20 cellular contexts compared by ENCODE assay signal in the genomic region with DNA sequence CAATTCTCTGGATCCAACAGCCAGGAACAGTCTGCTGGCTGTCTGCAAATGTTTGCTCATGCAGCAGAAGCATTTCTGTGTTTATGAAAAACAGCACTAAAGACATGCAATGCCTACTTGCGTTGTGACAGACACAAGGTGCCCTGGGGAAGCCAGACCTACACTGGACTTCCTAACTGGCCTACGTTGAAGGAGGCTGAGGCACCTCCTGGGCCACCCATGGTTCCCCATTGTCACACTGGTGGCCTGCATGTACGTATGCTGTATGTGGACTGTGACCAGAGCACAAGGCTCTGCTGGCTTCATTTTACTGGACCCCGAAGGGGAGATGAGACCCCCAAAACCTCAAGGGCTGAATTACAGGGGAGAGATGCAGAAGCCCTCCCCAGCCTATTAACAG. TPM values are rescaled to one million over a fixed set of nuclear protein-coding genes. Genes with fewer than 3 reads are reported as not detected.
DNase-seq lines count a peak whose midpoint lies in the region; ATAC-seq, FAIRE-seq and TF ChIP-seq lines count a peak whose summit lies in the region.
"Had no signal": no experiment of that assay in that cellular context is flagged by ENCODE, and none has a peak within 500 bp of the region (broad histone marks: within the 10 kb centered on the region; RNA-seq: fewer than 3 reads in every experiment).

No MANE protein-coding gene starts in this region.

- no peak overlapping the region for H2AFZ ChIP-seq in H1 (ENCODE audit: low read length)

- H2BK20ac ChIP-seq in H1 (ENCODE audit: low read length) = no peak overlapping the region

- CTCF ChIA-PET in H1 (lab: Charles Lee; ENCODE audit: partially characterized antibody) = interaction anchor here (0.6 to 0.7 kb wide), 2 partner anchors 10 to 34 kb away, joined by 3 read pairs; no protein-coding TSS in a partner anchor

- TF ChIP-seq POLR2A in H1 (IDR thresholded peaks at IDR 0.05; ENCODE audit: control extremely low read depth in 1 of 2, low read depth in 2 of 2, low read length in 2 of 2) = no peak

- H3K4me2 ChIP-seq in H1 (ENCODE audit: insufficient read depth in 1 of 2, low read depth in 2 of 2, low read length in 2 of 2) = no peak overlapping the region

- POLR2A ChIA-PET in H1 (lab: Charles Lee; ENCODE audit: partially characterized antibody) = interaction anchor here (1.7 kb wide), 1 partner anchor 14 kb away, joined by 5 read pairs; no protein-coding TSS in a partner anchor

- H3K36me3 ChIP-seq in HUES6 (ENCODE audit: control insufficient read depth, insufficient read depth, low read length) = peaks cover 95% of the 10 kb centered on the region
- peaks cover 50 to 94% (median 81%) of the 10 kb centered on the region in 4 experiments for H3K36me3 ChIP-seq in H1 (ENCODE audit: control insufficient read depth in 2 of 4, insufficient read depth in 4 of 4, low read length in 3 of 4)
- H3K36me3 ChIP-seq in neutrophil = peaks cover 95% of the 10 kb centered on the region

- H3K79me2 ChIP-seq in H1 (ENCODE audit: control insufficient read depth in 1 of 2, insufficient read depth in 2 of 2, low read length in 2 of 2) = no peaks in the 10 kb centered on the region

- no peak for FAIRE-seq in H1 (lab: Jason Lieb, UNC)
- FAIRE-seq: G401.6 had no signal

- TF ChIP-seq EP300 in H1 (IDR thresholded peaks at IDR 0.05; ENCODE audit: borderline replicate concordance in 1 of 2, low read depth in 2 of 2, low read length in 2 of 2) = no peak

- no peak for ATAC-seq in HG03457 (IDR thresholded peaks at IDR 0.05; ENCODE audit: unreplicated experiment)
- no peak for ATAC-seq in GM19351 (IDR thresholded peaks at IDR 0.05; ENCODE audit: unreplicated experiment)
- ATAC-seq: HCT116 had no signal

- peak overlapping the region; percentile 4 for H3K56ac ChIP-seq in H1 (replicated peaks; ENCODE audit: insufficient read length, low read depth, low read length)

- peaks cover 3 to 11% of the 10 kb centered on the region in 2 experiments for H4K20me1 ChIP-seq in H1 (replicated peaks in 1 of 2; ENCODE audit: control insufficient read depth in 1 of 2, insufficient read depth in 2 of 2, low read length in 2 of 2)

- no peak overlapping the region for H3K23ac ChIP-seq in H1 (ENCODE audit: insufficient read length)

- 0 out of 2 replicates have a peak overlapping the region, but pooled peaks have one; percentile 33 for H2BK12ac ChIP-seq in H1 (ENCODE audit: low read depth, low read length)

- no peak overlapping the region for H3K4ac ChIP-seq in H1 (replicated peaks; ENCODE audit: insufficient read length, low read depth, low read length)

- DNase-seq in H1 (ENCODE audit: low read depth in 1 of 2, low spot score in 2 of 2) (no peak), retina (no peak)
- DNase-seq in stimulated activated naive CD4-positive, alpha-beta T cell (lab: John Stamatoyannopoulos, UW) = no peak
- DNase-seq: ACHN; C1 segment of cervical spinal cord; KG1; NCI-H1417; NCI-H187; NCI-H2107; NCI-H510A; NCI-H748 treated with DMSO at 0.1 percent for 48 hours; NK-92 treated with Interleukin-12 subunit alpha and Interleukin-12 subunit beta, amount 100 ng/mL, for 24 hours; Peyer's patch had no signal

- H3K9me3 ChIP-seq in HUES6 (ENCODE audit: control insufficient read depth, insufficient read depth, low read depth, low read length) = no peaks in the 10 kb centered on the region
- H3K9me3 ChIP-seq in H1 (ENCODE audit: insufficient read depth in 2 of 2, low read depth in 1 of 2, low read length in 1 of 2) = no peaks in the 10 kb centered on the region
- no peaks in the 10 kb centered on the region for H3K9me3 ChIP-seq in neutrophil
- H3K9me3 ChIP-seq: Peyer's patch had no signal

- WGBS in H1 (ENCODE audit: extremely low coverage in 1 of 2, insufficient coverage in 1 of 2, insufficient read length in 1 of 2, insufficient replicate concordance in 2 of 2, low coverage in 1 of 2, low lambda C conversion rate in 2 of 2, missing lambda C conversion rate in 1 of 2), 2 experiments = 93% methylated on average over 4 of the region's 4 CpGs; no CpG with 5 or more reads in 1 of the 2 experiments

- H2BK120ac ChIP-seq in H1 (replicated peaks; ENCODE audit: low read depth, low read length) = no peak overlapping the region

- H3K9ac ChIP-seq in HUES6 (ENCODE audit: low read length) = no peak overlapping the region
- no peak overlapping the region for H3K9ac ChIP-seq in H1 (replicated peaks in 1 of 4; ENCODE audit: extremely low read depth in 1 of 4, low read depth in 3 of 4, low read length in 3 of 4)

- H3K27ac ChIP-seq in HUES6 (ENCODE audit: low read depth, low read length) = peak overlapping the region; percentile 46; the same call in 1 of the 2 replicates
- no peak overlapping the region for H3K27ac ChIP-seq in H1 (ENCODE audit: low read depth, low read length)
- H3K27ac ChIP-seq in neutrophil = peak overlapping the region; percentile 92
- H3K27ac ChIP-seq: Peyer's patch, SK-N-MC had no signal

- H2BK15ac ChIP-seq in H1 (ENCODE audit: low read length) = no peak overlapping the region

- no peak for TF ChIP-seq RAD21 in H1 (IDR thresholded peaks at IDR 0.05 in 1 of 2, conservative IDR thresholded peaks at IDR 0.05 in 1 of 2; ENCODE audit: low read depth in 2 of 2, low read length in 2 of 2)

- H3K27me3 ChIP-seq in HUES6 (ENCODE audit: control insufficient read depth, insufficient read depth, low read length) (no peaks in the 10 kb centered on the region), H1 (replicated peaks in 1 of 4; ENCODE audit: control insufficient read depth in 3 of 4, extremely low read depth in 1 of 4, insufficient read depth in 3 of 4, low read length in 3 of 4) (no peaks in the 10 kb centered on the region), neutrophil (no peaks in the 10 kb centered on the region)
- H3K27me3 ChIP-seq: Peyer's patch had no signal

- H3K14ac ChIP-seq in H1 (ENCODE audit: insufficient read length) = no peak overlapping the region

- H3K79me1 ChIP-seq in H1 (ENCODE audit: low read depth, low read length) = peaks cover 2% of the 10 kb centered on the region; the same call in 1 of the 2 replicates

- H2BK5ac ChIP-seq in H1 (ENCODE audit: low read depth, low read length) = peak overlapping the region; percentile 41

- peak overlapping the region; percentile 37 for H4K91ac ChIP-seq in H1 (replicated peaks; ENCODE audit: insufficient read length, low read length)

- no peak overlapping the region for H4K5ac ChIP-seq in H1 (ENCODE audit: insufficient read length, low read depth, low read length)

- no peak for TF ChIP-seq CTCF in H1 (IDR thresholded peaks at IDR 0.05; ENCODE audit: control extremely low read depth in 1 of 3, insufficient read depth in 1 of 3, low read depth in 1 of 3, low read length in 3 of 3)
- TF ChIP-seq CTCF in neutrophil (IDR thresholded peaks at IDR 0.05) = no peak

- H3K4me1 ChIP-seq in HUES6 (ENCODE audit: control insufficient read depth, insufficient read depth, low read length) = peaks cover 6% of the 10 kb centered on the region; the same call in 1 of the 2 replicates
- peaks cover 0 to 2% (median 0%) of the 10 kb centered on the region in 4 experiments; a peak in 1 of 7 replicates for H3K4me1 ChIP-seq in H1 (replicated peaks in 1 of 4; ENCODE audit: control insufficient read depth in 3 of 4, insufficient read depth in 4 of 4, low read length in 3 of 4)
- peaks cover 99 to 100% of the 10 kb centered on the region in 2 experiments for H3K4me1 ChIP-seq in neutrophil (ENCODE audit: control insufficient read depth in 1 of 2, insufficient read depth in 1 of 2, low read depth in 1 of 2, low read length in 1 of 2)
- H3K4me1 ChIP-seq: Peyer's patch had no signal

- H2AK5ac ChIP-seq in H1 (ENCODE audit: low read depth, low read length) = no peak overlapping the region

- no peaks in the 10 kb centered on the region for H3K23me2 ChIP-seq in H1 (ENCODE audit: low read depth, low read length)

- no peak overlapping the region; the same call in 1 of the 2 replicates for H3K18ac ChIP-seq in H1 (ENCODE audit: extremely low read depth, low read length)

- no peak overlapping the region; the same call in 1 of the 2 replicates for H4K8ac ChIP-seq in H1 (ENCODE audit: extremely low read depth, insufficient read depth, low read length)

- H3K4me3 ChIP-seq in HUES6 (ENCODE audit: low read depth, low read length) = no peak overlapping the region
- no peak overlapping the region for H3K4me3 ChIP-seq in H1 (ENCODE audit: extremely low read depth in 1 of 4, insufficient read depth in 2 of 4, low read depth in 3 of 4, low read length in 4 of 4)
- peak overlapping the region; percentile 54 to 73 for H3K4me3 ChIP-seq in neutrophil (ENCODE audit: low read depth in 1 of 2, low read length in 1 of 2)
- H3K4me3 ChIP-seq: Peyer's patch, SK-N-MC had no signal

TF ChIP-seq in H1, 55 proteins besides CTCF, POLR2A, EP300 and RAD21:
- no peak for TF ChIP-seq BCL11A (IDR thresholded peaks at IDR 0.05; ENCODE audit: low read depth in 2 of 2, low read length in 2 of 2)
- no peak for TF ChIP-seq POLR2AphosphoS5 (IDR thresholded peaks at IDR 0.05; ENCODE audit: low read depth, low read length)
- no peak for TF ChIP-seq HDAC2 (IDR thresholded peaks at IDR 0.05; ENCODE audit: borderline replicate concordance in 1 of 2, low read depth in 2 of 2, low read length in 2 of 2)
- TF ChIP-seq ASH2L (IDR thresholded peaks at IDR 0.05; ENCODE audit: low read length) = no peak

RNA-seq across cellular contexts. Expression of a gene that starts 27.7 kb away (rescaled TPM):
- 386 and 388 TPM in 2 replicates for total RNA-seq in H1 (2021; fragmentation: NEBNext Ultra II Directional; extraction: Animal tissue kit (Norgen Biotek cat#: 25700))
- 504 and 700 TPM in 2 replicates for polyA plus RNA-seq in H1 (2011; rRNA removed)
- 658 TPM for polyA plus RNA-seq in H1 (2011; cell fraction: cytosol; rRNA removed)
- polyA plus RNA-seq in H1 (2011; cell fraction: nucleus; rRNA removed) = 734 TPM
- 396 to 476 TPM (median 458 TPM) in 4 replicates for polyA plus RNA-seq in H1 (2012, experiment 1 of 2)
- 418 TPM for polyA plus RNA-seq in H1 (2012, experiment 2 of 2)
- 516 TPM for polyA plus RNA-seq in H1 (2013, experiment 1 of 2)
- 481 TPM for polyA plus RNA-seq in H1 (2013, experiment 2 of 2)
- 440 and 675 TPM in 2 replicates for polyA minus RNA-seq in H1 (2011; rRNA and poly(A)+ RNA removed)
- 334 TPM for polyA minus RNA-seq in H1 (2011; cell fraction: cytosol; rRNA and poly(A)+ RNA removed)
- polyA minus RNA-seq in H1 (2011; cell fraction: nucleus; rRNA and poly(A)+ RNA removed) = 186 TPM

RNA-seq across cellular contexts. Expression of a gene that starts 50.0 kb away (rescaled TPM):
- not detected in 2 replicates for total RNA-seq in H1 (2021; fragmentation: NEBNext Ultra II Directional; extraction: Animal tissue kit (Norgen Biotek cat#: 25700))
- polyA plus RNA-seq in H1 (2011; rRNA removed) = 0.33 and 0.75 TPM in 2 replicates
- polyA plus RNA-seq in H1 (2011; cell fraction: cytosol; rRNA removed) = 0.06 TPM
- 0.56 TPM for polyA plus RNA-seq in H1 (2011; cell fraction: nucleus; rRNA removed)
- polyA plus RNA-seq in H1 (2012, experiment 1 of 2) = 0.08 to 0.32 TPM (median 0.29 TPM) in 3 of 4 replicates, not detected in the other
- polyA plus RNA-seq in H1 (2012, experiment 2 of 2) = 0.22 TPM
- polyA plus RNA-seq in H1 (2013, experiment 1 of 2) = 0.34 TPM
- polyA plus RNA-seq in H1 (2013, experiment 2 of 2) = 0.42 TPM
- 0.17 and 0.35 TPM in 2 replicates for polyA minus RNA-seq in H1 (2011; rRNA and poly(A)+ RNA removed)
- polyA minus RNA-seq in H1 (2011; cell fraction: cytosol; rRNA and poly(A)+ RNA removed) = 1.0 TPM
- polyA minus RNA-seq in H1 (2011; cell fraction: nucleus; rRNA and poly(A)+ RNA removed) = 0.90 TPM

Comparison
In these comparisons a context has a peak if more than half of its experiments do, and no peak if none do; other contexts are left out.
1. H3K4me3 ChIP-seq: peak in neutrophil (2 of 2); none in HUES6 (single experiment) and H1 (0 of 4).